In genomic region chr2:239298126-239298804, GRCh38 we compare ENCODE assay signal across 8 cellular contexts.
DNase-seq lines count a peak whose midpoint lies in the region; ATAC-seq and TF ChIP-seq lines count a peak whose summit lies in the region.

No MANE protein-coding gene starts in this region.

- POLR2A ChIA-PET in CD4-positive, alpha-beta T cell (lab: Charles Lee) = interaction anchor here (0.7 to 6.8 kb wide), 13 partner anchors 11 to 163 kb away, joined by 3 to 87 read pairs (median 5); partner anchors contain the start of gene HDAC4

- H3K4me1 Mint-ChIP-seq in CD4-positive, alpha-beta T cell (ENCODE audit: low read depth) = peaks cover 82% of the 10 kb centered on the region

- no peaks in the 10 kb centered on the region for H3K27me3 Mint-ChIP-seq in CD4-positive, alpha-beta T cell

- intact Hi-C loops in CD4-positive, alpha-beta T cell (cut with DNase I, micrococcal nuclease) = loop anchor here (1.0 to 5.0 kb wide), 7 partner anchors 9 to 71 kb away; no protein-coding TSS in a partner anchor
- intact Hi-C loops in dorsolateral prefrontal cortex (cut with DNase I) = no loop called here

- peak overlapping the region; percentile 93 for H3K27ac Mint-ChIP-seq in CD4-positive, alpha-beta T cell

- peak overlapping the region; percentile 55 for H3K27ac ChIP-seq in CD4-positive, alpha-beta T cell (ENCODE audit: low read depth, low read length)
- H3K27ac ChIP-seq in dorsolateral prefrontal cortex = peak overlapping the region in 36 of 59 donors; percentile 3 to 90 (median 56)

- CTCF ChIA-PET in CD4-positive, alpha-beta T cell (lab: Charles Lee) = interaction anchor here (0.6 to 7.8 kb wide), 15 partner anchors 9 to 179 kb away, joined by 3 to 79 read pairs (median 5); no protein-coding TSS in a partner anchor

- ATAC-seq in CD4-positive, alpha-beta T cell (ENCODE audit: poor library complexity) = peak; percentile 86
- peak; percentile 87 to 91 for ATAC-seq in activated CD4-positive, CD25-positive, alpha-beta regulatory T cell treated with anti-CD3 and anti-CD28 coated beads, Interleukin-2, amount 50 U/mL, for 24 hours
- ATAC-seq in GM19023 (IDR thresholded peaks at IDR 0.05; ENCODE audit: unreplicated experiment) = no peak

- peaks cover 5% of the 10 kb centered on the region for H3K36me3 Mint-ChIP-seq in CD4-positive, alpha-beta T cell (ENCODE audit: low read depth)

- no peaks in the 10 kb centered on the region for H3K9me3 Mint-ChIP-seq in CD4-positive, alpha-beta T cell

- H3K9me3 ChIP-seq in CD4-positive, alpha-beta T cell (ENCODE audit: control insufficient read depth, low read length) = no peaks in the 10 kb centered on the region

- DNase-seq in CD4-positive, alpha-beta T cell = peak in 9 of 10 experiments; percentile 61 to 85 (median 68)
- peak in 7 of 10 donors; percentile 7 to 43 (median 28) for DNase-seq in dorsolateral prefrontal cortex
- peak; percentile 16 to 57 for DNase-seq in stimulated activated CD4-positive, alpha-beta T cell treated with anti-CD3 and anti-CD28 coated beads, Interleukin-1b, Interleukin-23, amount 100 ng/mL, for 1 hour (ENCODE audit: low read depth in 2 of 2)
- DNase-seq in iPS-NIHi7 (ENCODE audit: extremely low spot score) = no peak
- no peak for DNase-seq in midbrain (lab: John Stamatoyannopoulos, UW)
- no peak for DNase-seq in inferior parietal cortex (ENCODE audit: extremely low spot score)

- peak overlapping the region; percentile 93 for H3K4me3 Mint-ChIP-seq in CD4-positive, alpha-beta T cell

- peak; percentile 17 for TF ChIP-seq CTCF in CD4-positive, alpha-beta T cell (IDR thresholded peaks at IDR 0.05)
- TF ChIP-seq CTCF in dorsolateral prefrontal cortex (IDR thresholded peaks at IDR 0.05 in 54 of 56, conservative IDR thresholded peaks at IDR 0.05 in 2 of 56; ENCODE audit: low read depth in 1 of 56, partially characterized antibody in 56 of 56) = no peak

- H3K4me3 ChIP-seq in dorsolateral prefrontal cortex = no peak overlapping the region

- H3K27me3 ChIP-seq in CD4-positive, alpha-beta T cell (ENCODE audit: control insufficient read depth, insufficient read depth, low read length) = no peaks in the 10 kb centered on the region
- H3K27me3 ChIP-seq in dorsolateral prefrontal cortex = no peaks in the 10 kb centered on the region

Comparison
In these comparisons a context has a peak if more than half of its experiments do, and no peak if none do; other contexts are left out.
1. DNase-seq: peak in CD4-positive, alpha-beta T cell (9 of 10), dorsolateral prefrontal cortex (7 of 10) and stimulated activated CD4-positive, alpha-beta T cell treated with anti-CD3 and anti-CD28 coated beads, Interleukin-1b, Interleukin-23, amount 100 ng/mL, for 1 hour (2 of 2); none in iPS-NIHi7 (single experiment), midbrain (single experiment) and inferior parietal cortex (single experiment).
2. intact Hi-C loops: an anchor here in CD4-positive, alpha-beta T cell (1.0 to 5.0 kb wide); none called in dorsolateral prefrontal cortex.